In genomic region chr6:105992315-105992961, GRCh38 we compare ENCODE assay signal across 1 cellular context.
TF ChIP-seq lines count a peak whose summit lies in the region.

No MANE protein-coding gene starts in this region.

TF ChIP-seq in HepG2, 621 proteins besides CTCF, POLR2A, EP300 and RAD21 (continued from another document and continues in another):
- TF ChIP-seq KAT7 (CRISPR knock-in tag; IDR thresholded peaks at IDR 0.05; ENCODE audit: borderline replicate concordance): no peak
- TF ChIP-seq, protein P1, sequence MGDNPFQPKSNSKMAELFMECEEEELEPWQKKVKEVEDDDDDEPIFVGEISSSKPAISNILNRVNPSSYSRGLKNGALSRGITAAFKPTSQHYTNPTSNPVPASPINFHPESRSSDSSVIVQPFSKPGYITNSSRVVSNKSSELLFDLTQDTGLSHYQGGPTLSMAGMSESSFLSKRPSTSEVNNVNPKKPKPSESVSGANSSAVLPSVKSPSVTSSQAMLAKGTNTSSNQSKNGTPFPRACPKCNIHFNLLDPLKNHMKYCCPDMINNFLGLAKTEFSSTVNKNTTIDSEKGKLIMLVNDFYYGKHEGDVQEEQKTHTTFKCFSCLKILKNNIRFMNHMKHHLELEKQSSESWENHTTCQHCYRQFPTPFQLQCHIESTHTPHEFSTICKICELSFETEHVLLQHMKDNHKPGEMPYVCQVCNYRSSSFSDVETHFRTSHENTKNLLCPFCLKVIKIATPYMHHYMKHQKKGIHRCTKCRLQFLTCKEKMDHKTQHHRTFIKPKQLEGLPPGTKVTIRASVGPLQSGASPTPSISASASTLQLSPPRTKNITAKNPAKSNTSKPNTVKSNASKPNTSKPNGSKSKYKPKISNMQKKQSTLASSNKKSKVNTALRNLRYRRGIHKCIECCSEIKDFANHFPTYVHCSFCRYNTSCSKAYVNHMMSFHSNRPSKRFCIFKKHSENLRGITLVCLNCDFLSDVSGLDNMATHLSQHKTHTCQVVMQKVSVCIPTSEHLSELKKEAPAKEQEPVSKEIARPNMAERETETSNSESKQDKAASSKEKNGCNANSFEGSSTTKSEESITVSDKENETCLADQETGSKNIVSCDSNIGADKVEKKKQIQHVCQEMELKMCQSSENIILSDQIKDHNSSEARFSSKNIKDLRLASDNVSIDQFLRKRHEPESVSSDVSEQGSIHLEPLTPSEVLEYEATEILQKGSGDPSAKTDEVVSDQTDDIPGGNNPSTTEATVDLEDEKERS (CRISPR knock-in tag; IDR thresholded peaks at IDR 0.05): no peak
- no peak for TF ChIP-seq ZNF550 (CRISPR knock-in tag; IDR thresholded peaks at IDR 0.05; ENCODE audit: borderline replicate concordance)
- TF ChIP-seq POGZ (CRISPR knock-in tag; IDR thresholded peaks at IDR 0.05): peak; percentile 50; the same call in 1 of the 2 replicates
- TF ChIP-seq KAT8 (CRISPR knock-in tag; IDR thresholded peaks at IDR 0.05): peak; percentile 73; the same call in 1 of the 2 replicates
- peak; percentile 61; the same call in 1 of the 2 replicates for TF ChIP-seq ZNF598 (CRISPR knock-in tag; IDR thresholded peaks at IDR 0.05; ENCODE audit: borderline replicate concordance)
- no peak for TF ChIP-seq ZNF225 (CRISPR knock-in tag; IDR thresholded peaks at IDR 0.05)
- TF ChIP-seq ZNF549 (CRISPR knock-in tag; IDR thresholded peaks at IDR 0.05): no peak
- TF ChIP-seq ZNF17 (CRISPR knock-in tag; IDR thresholded peaks at IDR 0.05): no peak
- TF ChIP-seq ZNF180 (CRISPR knock-in tag; IDR thresholded peaks at IDR 0.05; ENCODE audit: borderline replicate concordance, low read depth): no peak
- TF ChIP-seq ZNF138 (CRISPR knock-in tag; IDR thresholded peaks at IDR 0.05; ENCODE audit: low read depth): no peak
- TF ChIP-seq, protein P2, sequence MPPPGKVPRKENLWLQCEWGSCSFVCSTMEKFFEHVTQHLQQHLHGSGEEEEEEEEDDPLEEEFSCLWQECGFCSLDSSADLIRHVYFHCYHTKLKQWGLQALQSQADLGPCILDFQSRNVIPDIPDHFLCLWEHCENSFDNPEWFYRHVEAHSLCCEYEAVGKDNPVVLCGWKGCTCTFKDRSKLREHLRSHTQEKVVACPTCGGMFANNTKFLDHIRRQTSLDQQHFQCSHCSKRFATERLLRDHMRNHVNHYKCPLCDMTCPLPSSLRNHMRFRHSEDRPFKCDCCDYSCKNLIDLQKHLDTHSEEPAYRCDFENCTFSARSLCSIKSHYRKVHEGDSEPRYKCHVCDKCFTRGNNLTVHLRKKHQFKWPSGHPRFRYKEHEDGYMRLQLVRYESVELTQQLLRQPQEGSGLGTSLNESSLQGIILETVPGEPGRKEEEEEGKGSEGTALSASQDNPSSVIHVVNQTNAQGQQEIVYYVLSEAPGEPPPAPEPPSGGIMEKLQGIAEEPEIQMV (CRISPR knock-in tag; IDR thresholded peaks at IDR 0.05; ENCODE audit: low read depth): 0 out of 2 replicates have a peak, but pooled peaks have one; percentile 32
- TF ChIP-seq ZFP37 (CRISPR knock-in tag; IDR thresholded peaks at IDR 0.05; ENCODE audit: borderline replicate concordance): no peak
- TF ChIP-seq TFDP1 (CRISPR knock-in tag; IDR thresholded peaks at IDR 0.05; ENCODE audit: borderline replicate concordance): peak; percentile 81; the same call in 1 of the 2 replicates
- TF ChIP-seq ZSCAN20 (CRISPR knock-in tag; IDR thresholded peaks at IDR 0.05; ENCODE audit: borderline replicate concordance): no peak
- TF ChIP-seq NR2F2 (IDR thresholded peaks at IDR 0.05; ENCODE audit: borderline replicate concordance, low read depth): no peak; the same call in 1 of the 2 replicates
- TF ChIP-seq SMAD1 (CRISPR knock-in tag; IDR thresholded peaks at IDR 0.05; ENCODE audit: borderline replicate concordance, low read depth): no peak; the same call in 1 of the 2 replicates
- TF ChIP-seq TOE1 (CRISPR knock-in tag; IDR thresholded peaks at IDR 0.05): no peak
- peak; percentile 6; the same call in 1 of the 2 replicates for TF ChIP-seq ZNF605 (CRISPR knock-in tag; IDR thresholded peaks at IDR 0.05)
- TF ChIP-seq ZNF547 (CRISPR knock-in tag; IDR thresholded peaks at IDR 0.05): peak; percentile 71; the same call in 1 of the 2 replicates
- no peak for TF ChIP-seq HNRNPH1 (optimal IDR thresholded peaks at IDR 0.05; ENCODE audit: low read depth, low read length)
- TF ChIP-seq ZSCAN29 (CRISPR knock-in tag; conservative IDR thresholded peaks at IDR 0.05): no peak
- no peak for TF ChIP-seq MTA3 (CRISPR knock-in tag; IDR thresholded peaks at IDR 0.05)
- peak; percentile 41 for TF ChIP-seq XRCC5 (optimal IDR thresholded peaks at IDR 0.05; ENCODE audit: low read length)
- TF ChIP-seq RFX5 (IDR thresholded peaks at IDR 0.05; ENCODE audit: low read depth, low read length): no peak
- TF ChIP-seq ZNF850 (CRISPR knock-in tag; conservative IDR thresholded peaks at IDR 0.05): no peak
- peak; percentile 36; the same call in 1 of the 2 replicates for TF ChIP-seq GLI4 (CRISPR knock-in tag; IDR thresholded peaks at IDR 0.05; ENCODE audit: borderline replicate concordance)
- 0 out of 2 replicates have a peak, but pooled peaks have one; percentile 1 for TF ChIP-seq ZNF792 (CRISPR knock-in tag; IDR thresholded peaks at IDR 0.05)
- no peak for TF ChIP-seq ZNF724P (CRISPR knock-in tag; IDR thresholded peaks at IDR 0.05; ENCODE audit: borderline replicate concordance)
- TF ChIP-seq, protein P3, sequence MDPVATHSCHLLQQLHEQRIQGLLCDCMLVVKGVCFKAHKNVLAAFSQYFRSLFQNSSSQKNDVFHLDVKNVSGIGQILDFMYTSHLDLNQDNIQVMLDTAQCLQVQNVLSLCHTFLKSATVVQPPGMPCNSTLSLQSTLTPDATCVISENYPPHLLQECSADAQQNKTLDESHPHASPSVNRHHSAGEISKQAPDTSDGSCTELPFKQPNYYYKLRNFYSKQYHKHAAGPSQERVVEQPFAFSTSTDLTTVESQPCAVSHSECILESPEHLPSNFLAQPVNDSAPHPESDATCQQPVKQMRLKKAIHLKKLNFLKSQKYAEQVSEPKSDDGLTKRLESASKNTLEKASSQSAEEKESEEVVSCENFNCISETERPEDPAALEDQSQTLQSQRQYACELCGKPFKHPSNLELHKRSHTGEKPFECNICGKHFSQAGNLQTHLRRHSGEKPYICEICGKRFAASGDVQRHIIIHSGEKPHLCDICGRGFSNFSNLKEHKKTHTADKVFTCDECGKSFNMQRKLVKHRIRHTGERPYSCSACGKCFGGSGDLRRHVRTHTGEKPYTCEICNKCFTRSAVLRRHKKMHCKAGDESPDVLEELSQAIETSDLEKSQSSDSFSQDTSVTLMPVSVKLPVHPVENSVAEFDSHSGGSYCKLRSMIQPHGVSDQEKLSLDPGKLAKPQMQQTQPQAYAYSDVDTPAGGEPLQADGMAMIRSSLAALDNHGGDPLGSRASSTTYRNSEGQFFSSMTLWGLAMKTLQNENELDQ (CRISPR knock-in tag; IDR thresholded peaks at IDR 0.05; ENCODE audit: borderline replicate concordance): no peak
- TF ChIP-seq PRDM4 (CRISPR knock-in tag; IDR thresholded peaks at IDR 0.05; ENCODE audit: borderline replicate concordance): no peak
- no peak for TF ChIP-seq HHEX (CRISPR knock-in tag; IDR thresholded peaks at IDR 0.05)
- no peak for TF ChIP-seq MEIS2 (CRISPR knock-in tag; IDR thresholded peaks at IDR 0.05)
- TF ChIP-seq SIN3A (IDR thresholded peaks at IDR 0.05; ENCODE audit: borderline replicate concordance, low read depth, low read length): no peak
- TF ChIP-seq NCOA2 (CRISPR knock-in tag; IDR thresholded peaks at IDR 0.05): no peak
- no peak for TF ChIP-seq FOXK2 (IDR thresholded peaks at IDR 0.05)
- TF ChIP-seq HIVEP1 (CRISPR knock-in tag; IDR thresholded peaks at IDR 0.05): no peak
- TF ChIP-seq ZFP82 (CRISPR knock-in tag; IDR thresholded peaks at IDR 0.05; ENCODE audit: borderline replicate concordance): no peak
- TF ChIP-seq FOXO1 (CRISPR knock-in tag; IDR thresholded peaks at IDR 0.05): no peak
- TF ChIP-seq ZNF205 (CRISPR knock-in tag; IDR thresholded peaks at IDR 0.05): no peak
- TF ChIP-seq REPIN1 (CRISPR knock-in tag; IDR thresholded peaks at IDR 0.05; ENCODE audit: borderline replicate concordance, low read depth): peak; percentile 62
- TF ChIP-seq, protein P4, sequence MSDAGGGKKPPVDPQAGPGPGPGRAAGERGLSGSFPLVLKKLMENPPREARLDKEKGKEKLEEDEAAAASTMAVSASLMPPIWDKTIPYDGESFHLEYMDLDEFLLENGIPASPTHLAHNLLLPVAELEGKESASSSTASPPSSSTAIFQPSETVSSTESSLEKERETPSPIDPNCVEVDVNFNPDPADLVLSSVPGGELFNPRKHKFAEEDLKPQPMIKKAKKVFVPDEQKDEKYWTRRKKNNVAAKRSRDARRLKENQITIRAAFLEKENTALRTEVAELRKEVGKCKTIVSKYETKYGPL (CRISPR knock-in tag; IDR thresholded peaks at IDR 0.05): no peak
- no peak for TF ChIP-seq ZFY (CRISPR knock-in tag; IDR thresholded peaks at IDR 0.05)
- TF ChIP-seq RBM22 (optimal IDR thresholded peaks at IDR 0.05; ENCODE audit: low read length): no peak
- TF ChIP-seq TAF1 (CRISPR knock-in tag; IDR thresholded peaks at IDR 0.05): peak; percentile 25; the same call in 1 of the 2 replicates
- TF ChIP-seq SMARCE1 (IDR thresholded peaks at IDR 0.05; ENCODE audit: borderline replicate concordance): no peak
- no peak for TF ChIP-seq ZNF335 (CRISPR knock-in tag; IDR thresholded peaks at IDR 0.05)
- TF ChIP-seq GABPA (IDR thresholded peaks at IDR 0.05; ENCODE audit: low read depth, low read length): no peak
- no peak; the same call in 1 of the 2 replicates for TF ChIP-seq GABPA (CRISPR knock-in tag; IDR thresholded peaks at IDR 0.05; ENCODE audit: low read depth)
- TF ChIP-seq SKI (IDR thresholded peaks at IDR 0.05; ENCODE audit: partially characterized antibody): no peak
- TF ChIP-seq FOSL2 (CRISPR knock-in tag; IDR thresholded peaks at IDR 0.05): no peak
- no peak for TF ChIP-seq HMG20A (CRISPR knock-in tag; IDR thresholded peaks at IDR 0.05; ENCODE audit: borderline replicate concordance)
- no peak for TF ChIP-seq NCOA1 (CRISPR knock-in tag; IDR thresholded peaks at IDR 0.05)
- TF ChIP-seq ZNF253 (CRISPR knock-in tag; IDR thresholded peaks at IDR 0.05; ENCODE audit: borderline replicate concordance): no peak
- TF ChIP-seq, protein P5, sequence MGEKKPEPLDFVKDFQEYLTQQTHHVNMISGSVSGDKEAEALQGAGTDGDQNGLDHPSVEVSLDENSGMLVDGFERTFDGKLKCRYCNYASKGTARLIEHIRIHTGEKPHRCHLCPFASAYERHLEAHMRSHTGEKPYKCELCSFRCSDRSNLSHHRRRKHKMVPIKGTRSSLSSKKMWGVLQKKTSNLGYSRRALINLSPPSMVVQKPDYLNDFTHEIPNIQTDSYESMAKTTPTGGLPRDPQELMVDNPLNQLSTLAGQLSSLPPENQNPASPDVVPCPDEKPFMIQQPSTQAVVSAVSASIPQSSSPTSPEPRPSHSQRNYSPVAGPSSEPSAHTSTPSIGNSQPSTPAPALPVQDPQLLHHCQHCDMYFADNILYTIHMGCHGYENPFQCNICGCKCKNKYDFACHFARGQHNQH (CRISPR knock-in tag; IDR thresholded peaks at IDR 0.05): 0 out of 2 replicates have a peak, but pooled peaks have one; percentile 54
- TF ChIP-seq PHB2 (IDR thresholded peaks at IDR 0.05; ENCODE audit: partially characterized antibody): no peak
- TF ChIP-seq, protein P6, sequence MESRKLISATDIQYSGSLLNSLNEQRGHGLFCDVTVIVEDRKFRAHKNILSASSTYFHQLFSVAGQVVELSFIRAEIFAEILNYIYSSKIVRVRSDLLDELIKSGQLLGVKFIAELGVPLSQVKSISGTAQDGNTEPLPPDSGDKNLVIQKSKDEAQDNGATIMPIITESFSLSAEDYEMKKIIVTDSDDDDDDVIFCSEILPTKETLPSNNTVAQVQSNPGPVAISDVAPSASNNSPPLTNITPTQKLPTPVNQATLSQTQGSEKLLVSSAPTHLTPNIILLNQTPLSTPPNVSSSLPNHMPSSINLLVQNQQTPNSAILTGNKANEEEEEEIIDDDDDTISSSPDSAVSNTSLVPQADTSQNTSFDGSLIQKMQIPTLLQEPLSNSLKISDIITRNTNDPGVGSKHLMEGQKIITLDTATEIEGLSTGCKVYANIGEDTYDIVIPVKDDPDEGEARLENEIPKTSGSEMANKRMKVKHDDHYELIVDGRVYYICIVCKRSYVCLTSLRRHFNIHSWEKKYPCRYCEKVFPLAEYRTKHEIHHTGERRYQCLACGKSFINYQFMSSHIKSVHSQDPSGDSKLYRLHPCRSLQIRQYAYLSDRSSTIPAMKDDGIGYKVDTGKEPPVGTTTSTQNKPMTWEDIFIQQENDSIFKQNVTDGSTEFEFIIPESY (CRISPR knock-in tag; IDR thresholded peaks at IDR 0.05): peak; percentile 94
- no peak for TF ChIP-seq SMAD3 (CRISPR knock-in tag; IDR thresholded peaks at IDR 0.05)
- TF ChIP-seq TEAD2 (CRISPR knock-in tag; IDR thresholded peaks at IDR 0.05): no peak
- TF ChIP-seq, protein P7, sequence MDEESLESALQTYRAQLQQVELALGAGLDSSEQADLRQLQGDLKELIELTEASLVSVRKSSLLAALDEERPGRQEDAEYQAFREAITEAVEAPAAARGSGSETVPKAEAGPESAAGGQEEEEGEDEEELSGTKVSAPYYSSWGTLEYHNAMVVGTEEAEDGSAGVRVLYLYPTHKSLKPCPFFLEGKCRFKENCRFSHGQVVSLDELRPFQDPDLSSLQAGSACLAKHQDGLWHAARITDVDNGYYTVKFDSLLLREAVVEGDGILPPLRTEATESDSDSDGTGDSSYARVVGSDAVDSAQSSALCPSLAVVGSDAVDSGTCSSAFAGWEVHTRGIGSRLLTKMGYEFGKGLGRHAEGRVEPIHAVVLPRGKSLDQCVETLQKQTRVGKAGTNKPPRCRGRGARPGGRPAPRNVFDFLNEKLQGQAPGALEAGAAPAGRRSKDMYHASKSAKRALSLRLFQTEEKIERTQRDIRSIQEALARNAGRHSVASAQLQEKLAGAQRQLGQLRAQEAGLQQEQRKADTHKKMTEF (CRISPR knock-in tag; IDR thresholded peaks at IDR 0.05): peak; percentile 42; the same call in 1 of the 2 replicates
